ENCODE assay signal across 14 cellular contexts in genomic region chr2:157269922-157270321, GRCh38. TPM values are rescaled to one million over a fixed set of nuclear protein-coding genes. Genes with fewer than 3 reads are reported as not detected.
DNase-seq lines count a peak whose midpoint lies in the region; ATAC-seq and FAIRE-seq lines count a peak whose summit lies in the region.
"Had no signal": no experiment of that assay in that cellular context is flagged by ENCODE, and none has a peak within 500 bp of the region (broad histone marks: within the 10 kb centered on the region; RNA-seq: fewer than 3 reads in every experiment).

No MANE protein-coding gene starts in this region.

- H3K9me3 Mint-ChIP-seq in naive B cell: peaks cover 0 to 2% (median 0%) of the 10 kb centered on the region in 7 donors
- H3K9me3 Mint-ChIP-seq: natural killer cell had no signal

- peaks cover 0 to 10% (median 10%) of the 10 kb centered on the region in 3 donors for H3K27me3 Mint-ChIP-seq in naive B cell

- peaks cover 4 to 20% (median 7%) of the 10 kb centered on the region in 3 donors for H3K4me1 Mint-ChIP-seq in naive B cell
- H3K4me1 Mint-ChIP-seq: natural killer cell had no signal

- FAIRE-seq in RCC 7860 (lab: Jason Lieb, UNC): no peak
- FAIRE-seq: HepG2 had no signal

- DNase-seq in MV-4-11 (lab: John Stamatoyannopoulos, UW) (peak; percentile 60), naive B cell (peak; percentile 10), RCC 7860 (ENCODE audit: low spot score) (no peak), islet precursor cell (no peak), medulla oblongata (ENCODE audit: extremely low spot score) (no peak)
- DNase-seq: activated CD4-positive, alpha-beta T cell treated with anti-CD3 and anti-CD28 coated beads for 1 hour; activated T-cell treated with anti-CD3 and anti-CD28 coated beads, Interleukin-2, amount 50 U/mL, for 48 hours; dermis blood vessel endothelial cell; natural killer cell; NCI-H1694; sigmoid colon had no signal

- H3K27ac Mint-ChIP-seq in naive B cell: peak overlapping the region in 2 of 6 donors; percentile 2 to 36
- H3K27ac Mint-ChIP-seq: natural killer cell had no signal

- ATAC-seq in GM19372 (IDR thresholded peaks at IDR 0.05; ENCODE audit: low read depth, unreplicated experiment): peak; percentile 65
- ATAC-seq in HG02943 (IDR thresholded peaks at IDR 0.05; ENCODE audit: low read depth, unreplicated experiment): peak; percentile 60
- ATAC-seq in naive B cell (ENCODE audit: low read depth in 2 of 2): peak; percentile 87 to 99
- ATAC-seq: HepG2, natural killer cell had no signal

- no peak overlapping the region for H3K4me3 Mint-ChIP-seq in naive B cell
- H3K4me3 Mint-ChIP-seq: natural killer cell had no signal

- H3K36me3 Mint-ChIP-seq in naive B cell: no peaks in the 10 kb centered on the region
- H3K36me3 Mint-ChIP-seq: natural killer cell had no signal

RNA-seq across cellular contexts. Expression of gene GALNT5, which starts 12.4 kb away (rescaled TPM):
- under 1 TPM in 1 of 6 donors, not detected in 5; 0.04 TPM for polyA plus RNA-seq in naive B cell (ENCODE audit: low read depth in 6 of 6)
- polyA plus RNA-seq: HepG2 had no signal

RNA-seq across cellular contexts. Expression of gene ERMN, which starts 55.7 kb away (rescaled TPM):
- polyA plus RNA-seq in naive B cell (ENCODE audit: low read depth in 6 of 6): under 1 TPM in 5 of 6 donors, not detected in 1; 0.08 to 0.56 (median 0.28) TPM
- polyA plus RNA-seq: HepG2 had no signal

Comparison
In these comparisons a context has a peak if more than half of its experiments do, and no peak if none do; other contexts are left out.
1. DNase-seq: peak in MV-4-11 (single experiment) and naive B cell (single experiment); none in RCC 7860 (single experiment), islet precursor cell (single experiment) and medulla oblongata (single experiment).
2. Peak in every context shown above with its lines, with median percentiles within 50 percentile points of each other: ATAC-seq.